Comparison of ENCODE assay signal across 21 cellular contexts in genomic region chrX:43500996-43501694, GRCh38.
DNase-seq lines count a peak whose midpoint lies in the region; ATAC-seq, FAIRE-seq and TF ChIP-seq lines count a peak whose summit lies in the region.
"Had no signal": no experiment of that assay in that cellular context is flagged by ENCODE, and none has a peak within 500 bp of the region (broad histone marks: within the 10 kb centered on the region; RNA-seq: fewer than 3 reads in every experiment).

No MANE protein-coding gene starts in this region.

- no peak for TF ChIP-seq EP300 in SK-N-SH (IDR thresholded peaks at IDR 0.05; ENCODE audit: borderline replicate concordance in 1 of 2, low read depth in 1 of 2, low read length in 1 of 2)

- H2AFZ ChIP-seq in SK-N-SH (ENCODE audit: low read depth), result no peak overlapping the region
- H2AFZ ChIP-seq in neural progenitor cell (replicated peaks), result peak overlapping the region; percentile 69
- H2AFZ ChIP-seq: GM23248 had no signal

- H3K27ac ChIP-seq in SK-N-SH (ENCODE audit: low read depth in 2 of 2, low read length in 1 of 2) (no peak overlapping the region; a peak in 1 of 4 replicates), neural progenitor cell (peak overlapping the region; percentile 55)
- H3K27ac ChIP-seq: BLaER1, GM23248 had no signal

- H3K4me1 ChIP-seq in SK-N-SH (ENCODE audit: control insufficient read depth in 1 of 2, insufficient read depth in 2 of 2, low read depth in 1 of 2, low read length in 1 of 2) (no peaks in the 10 kb centered on the region; a peak in 1 of 4 replicates), neural progenitor cell (peaks cover 33% of the 10 kb centered on the region)
- H3K4me1 ChIP-seq: BLaER1 had no signal

- no peak for TF ChIP-seq RAD21 in SK-N-SH (IDR thresholded peaks at IDR 0.05; ENCODE audit: low read length)

- no peaks in the 10 kb centered on the region for H3K9me3 ChIP-seq in SK-N-SH
- no peaks in the 10 kb centered on the region for H3K9me3 ChIP-seq in neural progenitor cell (ENCODE audit: low read depth)

- H3K4me1 Mint-ChIP-seq in neural progenitor cell, result peaks cover 15% of the 10 kb centered on the region

- H3K9ac ChIP-seq in SK-N-SH (no peak overlapping the region), neural progenitor cell (no peak overlapping the region)
- H3K9ac ChIP-seq: BLaER1, GM23248 had no signal

- H3K36me3 Mint-ChIP-seq in neural progenitor cell, result no peaks in the 10 kb centered on the region

- H3K27ac Mint-ChIP-seq in neural progenitor cell, result no peak overlapping the region

- H4K20me1 ChIP-seq in SK-N-SH (ENCODE audit: insufficient read depth), result no peaks in the 10 kb centered on the region
- H4K20me1 ChIP-seq in neural progenitor cell (ENCODE audit: low read depth), result no peaks in the 10 kb centered on the region
- H4K20me1 ChIP-seq: BLaER1 had no signal

- H3F3A ChIP-seq in SK-N-SH (replicated peaks; ENCODE audit: insufficient read depth) (no peaks in the 10 kb centered on the region), neural progenitor cell (ENCODE audit: low read depth) (peaks cover 17% of the 10 kb centered on the region)

- CTCF ChIA-PET in SK-N-SH (lab: Yijun Ruan, JAX), result interaction anchor here (1.4 kb wide), 1 partner anchor 152 kb away, joined by 3 read pairs; no protein-coding TSS in a partner anchor

- ATAC-seq in SK-N-SH treated with all-trans-retinoic acid at 6 μM for 48 hours, result no peak
- no peak for ATAC-seq in HG02571 (IDR thresholded peaks at IDR 0.05; ENCODE audit: unreplicated experiment)

- POLR2A ChIA-PET in SK-N-SH (lab: Yijun Ruan, JAX), result no interaction called here

- no peaks in the 10 kb centered on the region for H3K27me3 Mint-ChIP-seq in neural progenitor cell (ENCODE audit: insufficient read depth, low read depth)

- peaks cover 2% of the 10 kb centered on the region for H3K9me3 Mint-ChIP-seq in neural progenitor cell

- peak; percentile 32 for FAIRE-seq in bronchial epithelial cell (lab: Jason Lieb, UNC)
- FAIRE-seq: A204.1, GM12878 had no signal

- 2% methylated on average over 2 of the region's 2 CpGs for WGBS in SK-N-SH (ENCODE audit: low lambda C conversion rate)

- no peaks in the 10 kb centered on the region for H3K9me2 ChIP-seq in SK-N-SH

- H3K4me2 ChIP-seq in SK-N-SH (no peak overlapping the region), neural progenitor cell (peak overlapping the region; percentile 51)
- H3K4me2 ChIP-seq: BLaER1 had no signal

- TF ChIP-seq CTCF in SK-N-SH (IDR thresholded peaks at IDR 0.05), result no peak
- no peak for TF ChIP-seq CTCF in bronchial epithelial cell (IDR thresholded peaks at IDR 0.05; ENCODE audit: insufficient read depth, low read length, severe bottlenecking)
- no peak for TF ChIP-seq CTCF in neural progenitor cell (IDR thresholded peaks at IDR 0.05)

- DNase-seq in SK-N-SH, result peak; percentile 2
- peak; percentile 31 for DNase-seq in bronchial epithelial cell (ENCODE audit: low read depth)
- peak; percentile 4 for DNase-seq in neural progenitor cell (ENCODE audit: low spot score)
- DNase-seq in NCI-H187 (lab: John Stamatoyannopoulos, UW), result no peak
- DNase-seq in NCI-H69 (lab: John Stamatoyannopoulos, UW), result no peak
- DNase-seq in activated T-cell treated with anti-CD3 and anti-CD28 coated beads for 4 hours, result no peak
- DNase-seq: DND-41, GDM1, GM23248, HCEC 1CT, IMR-90, NCI-H1417, NCI-H2029, NCI-H2227 treated with DMSO at 0.1 percent for 48 hours, NCI-H524 treated with DMSO at 0.1 percent for 48 hours, SHP77 treated with DMSO at 0.1 percent for 48 hours had no signal

- H3K27me3 ChIP-seq in SK-N-SH (ENCODE audit: insufficient read depth) (no peaks in the 10 kb centered on the region), bronchial epithelial cell (ENCODE audit: control insufficient read depth, insufficient read depth, low read length) (no peaks in the 10 kb centered on the region), neural progenitor cell (no peaks in the 10 kb centered on the region)

- H3K4me3 ChIP-seq in SK-N-SH (ENCODE audit: low read depth in 2 of 2, low read length in 1 of 2), result no peak overlapping the region
- H3K4me3 ChIP-seq in bronchial epithelial cell (ENCODE audit: low read depth, low read length), result no peak overlapping the region
- H3K4me3 ChIP-seq in neural progenitor cell, result no peak overlapping the region
- H3K4me3 ChIP-seq: BLaER1, GM12878, GM23248 had no signal

- H3K79me2 ChIP-seq in SK-N-SH (ENCODE audit: insufficient read depth) (no peaks in the 10 kb centered on the region), neural progenitor cell (ENCODE audit: low read depth) (no peaks in the 10 kb centered on the region)

- H3K4me3 Mint-ChIP-seq in neural progenitor cell, result no peak overlapping the region

- H3K36me3 ChIP-seq in SK-N-SH (replicated peaks in 1 of 2; ENCODE audit: control insufficient read depth in 1 of 2, insufficient read depth in 2 of 2, low read length in 1 of 2), result no peaks in the 10 kb centered on the region
- H3K36me3 ChIP-seq in bronchial epithelial cell (ENCODE audit: control insufficient read depth, insufficient read depth, low read length), result no peaks in the 10 kb centered on the region
- H3K36me3 ChIP-seq in neural progenitor cell, result no peaks in the 10 kb centered on the region
- H3K36me3 ChIP-seq: BLaER1 had no signal

TF ChIP-seq in SK-N-SH, 30 proteins besides CTCF, POLR2A, EP300 and RAD21:
- no peak for TF ChIP-seq NFIC (IDR thresholded peaks at IDR 0.05; ENCODE audit: borderline replicate concordance)
- TF ChIP-seq RCOR1 (IDR thresholded peaks at IDR 0.05; ENCODE audit: low read length), result peak; percentile 48; the same call in 1 of the 2 replicates
- peak; percentile 65 for TF ChIP-seq GATA2 (CRISPR knock-in tag; IDR thresholded peaks at IDR 0.05)
- no peak for TF ChIP-seq YY1 (IDR thresholded peaks at IDR 0.05; ENCODE audit: low read depth)
TF ChIP-seq in SK-N-SH: peak in this region for 2.

TF ChIP-seq in SK-N-SH treated with all-trans-retinoic acid at 6 μM for 48 hours, 23 proteins besides CTCF, POLR2A, EP300 and RAD21:
- TF ChIP-seq ESRRG (CRISPR knock-in tag; IDR thresholded peaks at IDR 0.05) (no peak), CSDC2 (CRISPR knock-in tag; IDR thresholded peaks at IDR 0.05) (no peak), ISL1 (CRISPR knock-in tag; IDR thresholded peaks at IDR 0.05) (no peak), ZNF8 (CRISPR knock-in tag; IDR thresholded peaks at IDR 0.05) (no peak), CREB5 (CRISPR knock-in tag; IDR thresholded peaks at IDR 0.05; ENCODE audit: low read depth) (no peak), TOX (CRISPR knock-in tag; IDR thresholded peaks at IDR 0.05; ENCODE audit: borderline replicate concordance) (no peak), GLIS3 (CRISPR knock-in tag; IDR thresholded peaks at IDR 0.05) (no peak)

Comparison
In these comparisons a context has a peak if more than half of its experiments do, and no peak if none do; other contexts are left out.
1. DNase-seq: peak in SK-N-SH (single experiment), bronchial epithelial cell (single experiment) and neural progenitor cell (single experiment); none in NCI-H187 (0 of 2), NCI-H69 (single experiment) and activated T-cell treated with anti-CD3 and anti-CD28 coated beads for 4 hours (single experiment).